ENCODE assay signal across 8 cellular contexts in the genomic region with DNA sequence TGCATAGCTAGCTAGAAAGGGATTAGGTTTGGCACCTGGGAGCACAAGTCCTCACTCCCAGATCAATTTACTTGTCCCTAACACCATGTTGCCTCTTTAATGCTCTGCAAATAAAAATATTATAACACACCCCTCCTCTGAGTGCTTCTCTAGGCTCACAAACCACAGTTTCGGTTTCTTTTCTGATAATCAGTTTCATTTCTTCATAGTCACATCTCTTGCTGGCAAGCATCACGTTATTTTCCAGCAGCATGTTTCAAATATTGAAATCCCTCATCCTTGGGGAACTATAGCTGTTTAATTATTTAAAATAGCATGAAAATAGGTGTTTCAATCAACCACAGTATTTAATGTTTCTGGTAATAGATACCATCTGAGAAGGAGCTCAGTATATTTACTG. TPM values are rescaled to one million over a fixed set of nuclear protein-coding genes. Genes with fewer than 3 reads are reported as not detected.
A peak's percentile ranks its signal among the peaks of the same experiment; 100 is the strongest.
DNase-seq lines count a peak whose midpoint lies in the region; ATAC-seq, FAIRE-seq and TF ChIP-seq lines count a peak whose summit lies in the region.

No MANE protein-coding gene starts in this region.

- no peak for TF ChIP-seq CTCF in fibroblast of the aortic adventitia (IDR thresholded peaks at IDR 0.05; ENCODE audit: insufficient read depth, low read length)

- ATAC-seq in HG02623 (IDR thresholded peaks at IDR 0.05; ENCODE audit: unreplicated experiment), result peak; percentile 71

- H3K27ac Mint-ChIP-seq in activated CD4-positive, alpha-beta T cell treated with anti-CD3 and anti-CD28 coated beads, Interleukin-2, amount 10 ng/mL, durations not matched to agents 24 days and 14 days, result peak overlapping the region; percentile 87

- H3K4me1 Mint-ChIP-seq in activated CD4-positive, alpha-beta T cell treated with anti-CD3 and anti-CD28 coated beads, Interleukin-2, amount 10 ng/mL, durations not matched to agents 24 days and 14 days, result peaks cover 43% of the 10 kb centered on the region

- DNase-seq in activated CD4-positive, alpha-beta T cell treated with anti-CD3 and anti-CD28 coated beads, Interleukin-2, amount 10 ng/mL, durations not matched to agents 24 days and 14 days, result peak; percentile 75
- DNase-seq in activated CD4-positive, alpha-beta T cell treated with anti-CD3 and anti-CD28 coated beads, Interleukin-2, amount 50 U/mL, for 48 hours, result no peak
- DNase-seq in NCI-H2196 treated with DMSO at 0.1 percent for 48 hours (lab: John Stamatoyannopoulos, UW; ENCODE audit: unreplicated experiment) (peak; percentile 60), fibroblast of the aortic adventitia (ENCODE audit: low read depth) (peak; percentile 46), HTR-8/SVneo (ENCODE audit: insufficient read length, low spot score) (no peak), amniotic stem cell (lab: John Stamatoyannopoulos, UW) (no peak), SHP77 (lab: John Stamatoyannopoulos, UW) (no peak)

- no peak for FAIRE-seq in HTR-8/SVneo (lab: Jason Lieb, UNC)

- no peaks in the 10 kb centered on the region for H3K9me3 Mint-ChIP-seq in activated CD4-positive, alpha-beta T cell treated with anti-CD3 and anti-CD28 coated beads, Interleukin-2, amount 10 ng/mL, durations not matched to agents 24 days and 14 days

- H3K27me3 Mint-ChIP-seq in activated CD4-positive, alpha-beta T cell treated with anti-CD3 and anti-CD28 coated beads, Interleukin-2, amount 10 ng/mL, durations not matched to agents 24 days and 14 days, result no peaks in the 10 kb centered on the region

- H3K4me3 ChIP-seq in fibroblast of the aortic adventitia (ENCODE audit: low read depth, low read length), result peak overlapping the region; percentile 31

- intact Hi-C loops in activated CD4-positive, alpha-beta T cell treated with anti-CD3 and anti-CD28 coated beads, Interleukin-2, amount 10 ng/mL, durations not matched to agents 24 days and 14 days (cut with micrococcal nuclease), result loop anchor here (1.0 to 10.0 kb wide), 9 partner anchors 13 to 963 kb away; partner anchors contain the start of genes METTL4, NDC80 and TGIF1

- H3K36me3 Mint-ChIP-seq in activated CD4-positive, alpha-beta T cell treated with anti-CD3 and anti-CD28 coated beads, Interleukin-2, amount 10 ng/mL, durations not matched to agents 24 days and 14 days (ENCODE audit: low read depth), result no peaks in the 10 kb centered on the region

- peak overlapping the region; percentile 70 for H3K4me3 Mint-ChIP-seq in activated CD4-positive, alpha-beta T cell treated with anti-CD3 and anti-CD28 coated beads, Interleukin-2, amount 10 ng/mL, durations not matched to agents 24 days and 14 days

RNA-seq across cellular contexts. Expression of gene SMCHD1, which starts 13.9 kb away (rescaled TPM):
- total RNA-seq in activated CD4-positive, alpha-beta T cell treated with anti-CD3 and anti-CD28 coated beads, Interleukin-2, amount 10 ng/mL, durations not matched to agents 24 days and 14 days, result 98.4 and 109 TPM in 2 replicates
- total RNA-seq in fibroblast of the aortic adventitia (ENCODE audit: low replicate concordance), result 59.6 and 99.0 TPM in 2 replicates

Comparison
In these comparisons a context has a peak if more than half of its experiments do, and no peak if none do; other contexts are left out.
1. DNase-seq: peak in activated CD4-positive, alpha-beta T cell treated with anti-CD3 and anti-CD28 coated beads, Interleukin-2, amount 10 ng/mL, durations not matched to agents 24 days and 14 days (single experiment), NCI-H2196 treated with DMSO at 0.1 percent for 48 hours (single experiment) and fibroblast of the aortic adventitia (single experiment); none in activated CD4-positive, alpha-beta T cell treated with anti-CD3 and anti-CD28 coated beads, Interleukin-2, amount 50 U/mL, for 48 hours (0 of 2), HTR-8/SVneo (single experiment), amniotic stem cell (single experiment) and SHP77 (0 of 2).